In the genomic region with DNA sequence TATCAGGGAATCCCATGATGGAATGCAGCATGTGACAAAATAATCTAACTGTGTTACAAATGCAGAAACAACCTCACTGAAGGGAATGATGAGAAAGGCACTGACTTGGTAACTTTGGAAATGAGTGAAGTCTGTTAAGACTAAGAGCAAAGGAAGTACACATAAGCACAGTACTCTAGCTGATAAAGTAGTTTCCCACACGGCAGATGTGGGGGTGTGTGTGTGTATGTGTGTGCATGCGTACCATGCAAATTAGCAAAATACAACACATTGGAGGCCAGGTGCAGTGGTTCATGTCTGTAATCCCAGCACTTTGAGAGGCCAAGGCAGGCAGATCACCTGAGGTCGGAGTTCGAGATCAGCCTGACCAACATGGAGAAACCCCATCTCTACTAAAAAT, we compare ENCODE assay signal across 2 cellular contexts.
A peak's percentile ranks its signal among the peaks of the same experiment; 100 is the strongest.
TF ChIP-seq lines count a peak whose summit lies in the region.

No MANE protein-coding gene starts in this region.

TF ChIP-seq in HEK293, 187 proteins besides CTCF, POLR2A, EP300 and RAD21:
- no peak for TF ChIP-seq ZNF785 (tag by site-specific recombination; IDR thresholded peaks at IDR 0.05)
- no peak for TF ChIP-seq ZNF112 (tag by site-specific recombination; IDR thresholded peaks at IDR 0.05)
- TF ChIP-seq ZNF624 (tag by site-specific recombination; IDR thresholded peaks at IDR 0.05) = no peak
- no peak for TF ChIP-seq ZNF658 (tag by site-specific recombination; IDR thresholded peaks at IDR 0.05)
- peak; percentile 37 for TF ChIP-seq SETDB1 (IDR thresholded peaks at IDR 0.05; ENCODE audit: insufficient read length, low read length)
- TF ChIP-seq, protein P1, sequence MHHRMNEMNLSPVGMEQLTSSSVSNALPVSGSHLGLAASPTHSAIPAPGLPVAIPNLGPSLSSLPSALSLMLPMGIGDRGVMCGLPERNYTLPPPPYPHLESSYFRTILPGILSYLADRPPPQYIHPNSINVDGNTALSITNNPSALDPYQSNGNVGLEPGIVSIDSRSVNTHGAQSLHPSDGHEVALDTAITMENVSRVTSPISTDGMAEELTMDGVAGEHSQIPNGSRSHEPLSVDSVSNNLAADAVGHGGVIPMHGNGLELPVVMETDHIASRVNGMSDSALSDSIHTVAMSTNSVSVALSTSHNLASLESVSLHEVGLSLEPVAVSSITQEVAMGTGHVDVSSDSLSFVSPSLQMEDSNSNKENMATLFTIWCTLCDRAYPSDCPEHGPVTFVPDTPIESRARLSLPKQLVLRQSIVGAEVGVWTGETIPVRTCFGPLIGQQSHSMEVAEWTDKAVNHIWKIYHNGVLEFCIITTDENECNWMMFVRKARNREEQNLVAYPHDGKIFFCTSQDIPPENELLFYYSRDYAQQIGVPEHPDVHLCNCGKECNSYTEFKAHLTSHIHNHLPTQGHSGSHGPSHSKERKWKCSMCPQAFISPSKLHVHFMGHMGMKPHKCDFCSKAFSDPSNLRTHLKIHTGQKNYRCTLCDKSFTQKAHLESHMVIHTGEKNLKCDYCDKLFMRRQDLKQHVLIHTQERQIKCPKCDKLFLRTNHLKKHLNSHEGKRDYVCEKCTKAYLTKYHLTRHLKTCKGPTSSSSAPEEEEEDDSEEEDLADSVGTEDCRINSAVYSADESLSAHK (tag by site-specific recombination; IDR thresholded peaks at IDR 0.05) = no peak
- TF ChIP-seq, protein P2, sequence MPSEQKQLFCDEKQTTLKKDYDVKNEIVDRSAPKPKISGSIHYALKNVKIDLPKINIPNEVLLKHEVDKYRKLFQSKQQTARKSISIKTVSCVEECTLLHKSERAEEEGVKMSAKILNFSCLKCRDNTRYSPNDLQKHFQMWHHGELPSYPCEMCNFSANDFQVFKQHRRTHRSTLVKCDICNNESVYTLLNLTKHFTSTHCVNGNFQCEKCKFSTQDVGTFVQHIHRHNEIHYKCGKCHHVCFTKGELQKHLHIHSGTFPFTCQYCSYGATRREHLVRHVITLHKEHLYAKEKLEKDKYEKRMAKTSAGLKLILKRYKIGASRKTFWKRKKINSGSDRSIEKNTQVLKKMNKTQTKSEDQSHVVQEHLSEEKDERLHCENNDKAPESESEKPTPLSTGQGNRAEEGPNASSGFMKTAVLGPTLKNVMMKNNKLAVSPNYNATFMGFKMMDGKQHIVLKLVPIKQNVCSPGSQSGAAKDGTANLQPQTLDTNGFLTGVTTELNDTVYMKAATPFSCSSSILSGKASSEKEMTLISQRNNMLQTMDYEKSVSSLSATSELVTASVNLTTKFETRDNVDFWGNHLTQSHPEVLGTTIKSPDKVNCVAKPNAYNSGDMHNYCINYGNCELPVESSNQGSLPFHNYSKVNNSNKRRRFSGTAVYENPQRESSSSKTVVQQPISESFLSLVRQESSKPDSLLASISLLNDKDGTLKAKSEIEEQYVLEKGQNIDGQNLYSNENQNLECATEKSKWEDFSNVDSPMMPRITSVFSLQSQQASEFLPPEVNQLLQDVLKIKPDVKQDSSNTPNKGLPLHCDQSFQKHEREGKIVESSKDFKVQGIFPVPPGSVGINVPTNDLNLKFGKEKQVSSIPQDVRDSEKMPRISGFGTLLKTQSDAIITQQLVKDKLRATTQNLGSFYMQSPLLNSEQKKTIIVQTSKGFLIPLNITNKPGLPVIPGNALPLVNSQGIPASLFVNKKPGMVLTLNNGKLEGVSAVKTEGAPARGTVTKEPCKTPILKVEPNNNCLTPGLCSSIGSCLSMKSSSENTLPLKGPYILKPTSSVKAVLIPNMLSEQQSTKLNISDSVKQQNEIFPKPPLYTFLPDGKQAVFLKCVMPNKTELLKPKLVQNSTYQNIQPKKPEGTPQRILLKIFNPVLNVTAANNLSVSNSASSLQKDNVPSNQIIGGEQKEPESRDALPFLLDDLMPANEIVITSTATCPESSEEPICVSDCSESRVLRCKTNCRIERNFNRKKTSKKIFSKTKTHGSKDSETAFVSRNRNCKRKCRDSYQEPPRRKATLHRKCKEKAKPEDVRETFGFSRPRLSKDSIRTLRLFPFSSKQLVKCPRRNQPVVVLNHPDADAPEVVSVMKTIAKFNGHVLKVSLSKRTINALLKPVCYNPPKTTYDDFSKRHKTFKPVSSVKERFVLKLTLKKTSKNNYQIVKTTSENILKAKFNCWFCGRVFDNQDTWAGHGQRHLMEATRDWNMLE (tag by site-specific recombination; conservative IDR thresholded peaks at IDR 0.05; ENCODE audit: low read depth) = no peak
- TF ChIP-seq IKZF3 (tag by site-specific recombination; IDR thresholded peaks at IDR 0.05) = no peak

TF ChIP-seq in H1, 55 proteins besides CTCF, POLR2A, EP300 and RAD21:
- TF ChIP-seq NRF1 (IDR thresholded peaks at IDR 0.05; ENCODE audit: low read depth, low read length) = no peak
